27 cellular contexts compared by ENCODE assay signal in the genomic region with DNA sequence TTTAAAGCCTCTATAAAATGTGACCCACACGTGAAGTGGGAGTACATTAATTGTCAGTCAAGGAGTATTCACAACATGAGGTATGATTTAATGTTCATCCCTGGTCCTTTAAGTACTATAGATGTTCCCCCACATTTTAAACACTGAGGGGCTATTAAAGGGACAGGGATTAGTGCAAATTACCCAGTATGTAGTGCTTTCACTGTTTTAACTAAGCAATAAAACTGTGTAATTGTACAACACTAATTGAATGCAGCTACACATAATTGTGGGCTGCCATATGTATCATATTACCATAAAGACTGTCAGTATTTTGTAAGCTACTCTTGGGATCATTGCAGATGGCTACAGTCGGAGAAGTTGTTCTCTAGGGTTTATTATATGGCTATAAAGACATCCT.
A peak's percentile ranks its signal among the peaks of the same experiment; 100 is the strongest.
DNase-seq lines count a peak whose midpoint lies in the region; ATAC-seq and TF ChIP-seq lines count a peak whose summit lies in the region.
"Had no signal": no experiment of that assay in that cellular context is flagged by ENCODE, and none has a peak within 500 bp of the region (broad histone marks: within the 10 kb centered on the region; RNA-seq: fewer than 3 reads in every experiment).

No MANE protein-coding gene starts in this region.

- no peaks in the 10 kb centered on the region for H3K9me2 ChIP-seq in PC-3 (replicated peaks; ENCODE audit: low read length)

- H4K20me1 ChIP-seq in PC-3 (ENCODE audit: low read length), result no peaks in the 10 kb centered on the region

- no peak overlapping the region for H3K9ac ChIP-seq in PC-3 (ENCODE audit: low read length)
- H3K9ac ChIP-seq: neural progenitor cell had no signal

- H3K4me2 ChIP-seq in PC-3 (ENCODE audit: low read length), result no peak overlapping the region
- H3K4me2 ChIP-seq: neural progenitor cell had no signal

- no peaks in the 10 kb centered on the region for H3K27me3 Mint-ChIP-seq in stimulated activated memory B cell treated with anti-CD40 and anti-IgM and Interleukin-4, amounts not matched to agents 10 μg/mL and 1 μg/mL and 100 μg/mL, for 72 hours
- H3K27me3 Mint-ChIP-seq: activated CD4-positive, alpha-beta memory T cell treated with anti-CD3 and anti-CD28 coated beads for 36 hours; CD4-positive, CD25-positive, alpha-beta regulatory T cell had no signal

- POLR2A ChIA-PET in PC-3 (lab: Charles Lee; ENCODE audit: unreplicated experiment), result no interaction called here

- no peak overlapping the region for H3K27ac Mint-ChIP-seq in stimulated activated memory B cell treated with anti-CD40 and anti-IgM and Interleukin-4, amounts not matched to agents 10 μg/mL and 1 μg/mL and 100 μg/mL, for 72 hours
- H3K27ac Mint-ChIP-seq: activated CD4-positive, alpha-beta memory T cell treated with anti-CD3 and anti-CD28 coated beads for 36 hours; activated naive CD8-positive, alpha-beta T cell treated with anti-CD3 and anti-CD28 coated beads, Interleukin-2, amount 50 U/mL, for 24 hours; CD4-positive, CD25-positive, alpha-beta regulatory T cell; neural progenitor cell; stimulated activated naive CD8-positive, alpha-beta T cell treated with anti-CD3 and anti-CD28 coated beads, Interleukin-15, Interleukin-2, amounts not matched to agents 100 ng/mL and 50 ng/mL, for 24 hours had no signal

- no peaks in the 10 kb centered on the region for H3K9me3 ChIP-seq in PC-3 (ENCODE audit: low read length)
- H3K9me3 ChIP-seq: heart right ventricle, MG63, testis had no signal

- no peaks in the 10 kb centered on the region for H3K4me1 ChIP-seq in PC-3 (ENCODE audit: insufficient read depth, low read length)
- H3K4me1 ChIP-seq: neural progenitor cell, testis had no signal

- no peak for TF ChIP-seq CTCF in PC-3 (conservative IDR thresholded peaks at IDR 0.05; ENCODE audit: low read depth, low read length)

- no TSS peak for BruUV-seq in PC-3 (replicated peaks; lab: Mats Ljungman, UMichigan)

- CTCF ChIA-PET in PC-3 (lab: Charles Lee), result no interaction called here

- H3F3A ChIP-seq in PC-3 (ENCODE audit: low read length, unreplicated experiment), result no peaks in the 10 kb centered on the region

- no peaks in the 10 kb centered on the region for H3K79me2 ChIP-seq in PC-3 (ENCODE audit: low read length)

- H3K4me3 Mint-ChIP-seq in stimulated activated memory B cell treated with anti-CD40 and anti-IgM and Interleukin-4, amounts not matched to agents 10 μg/mL and 1 μg/mL and 100 μg/mL, for 72 hours, result no peak overlapping the region
- H3K4me3 Mint-ChIP-seq: activated CD4-positive, alpha-beta memory T cell treated with anti-CD3 and anti-CD28 coated beads for 36 hours; activated naive CD8-positive, alpha-beta T cell treated with anti-CD3 and anti-CD28 coated beads, Interleukin-2, amount 50 U/mL, for 24 hours; CD4-positive, CD25-positive, alpha-beta regulatory T cell; neural progenitor cell; stimulated activated naive CD8-positive, alpha-beta T cell treated with anti-CD3 and anti-CD28 coated beads, Interleukin-15, Interleukin-2, amounts not matched to agents 100 ng/mL and 50 ng/mL, for 24 hours had no signal

- ATAC-seq in HG02973 (IDR thresholded peaks at IDR 0.05; ENCODE audit: unreplicated experiment), result no peak
- no peak for ATAC-seq in PC-3
- no peak for ATAC-seq in stimulated activated memory B cell treated with anti-CD40 and anti-IgM and Interleukin-4, amounts not matched to agents 10 μg/mL and 1 μg/mL and 100 μg/mL, for 72 hours
- ATAC-seq: activated CD4-positive, CD25-positive, alpha-beta regulatory T cell treated with anti-CD3 and anti-CD28 coated beads, Interleukin-2, amount 50 U/mL, for 24 hours; activated naive CD8-positive, alpha-beta T cell treated with anti-CD3 and anti-CD28 coated beads, Interleukin-2, amount 50 U/mL, for 24 hours; esophagus mucosa; heart right ventricle; Panc1 had no signal

- intact Hi-C loops in PC-3 (cut with micrococcal nuclease), result loop anchor here (10.0 kb wide), 1 partner anchor 600 kb away; no protein-coding TSS in a partner anchor

- DNase-seq in NCI-H1694 treated with DMSO at 0.1 percent for 48 hours (lab: John Stamatoyannopoulos, UW) (peak; percentile 35), NCI-H1694 (lab: John Stamatoyannopoulos, UW) (no peak), NCI-H1417 treated with DMSO at 0.1 percent for 48 hours (lab: John Stamatoyannopoulos, UW) (peak; percentile 70), NCI-H524 treated with DMSO at 0.1 percent for 48 hours (lab: John Stamatoyannopoulos, UW) (peak; percentile 94), left kidney (ENCODE audit: low read depth, low spot score) (peak; percentile 37), PC-3 (no peak)
- DNase-seq: activated CD4-positive, alpha-beta memory T cell treated with anti-CD3 and anti-CD28 coated beads for 36 hours; activated naive CD4-positive, alpha-beta T cell; activated naive CD8-positive, alpha-beta T cell treated with anti-CD3 and anti-CD28 coated beads, Interleukin-2, amount 50 U/mL, for 24 hours; caudate nucleus; CD4-positive, CD25-positive, alpha-beta regulatory T cell; foreskin melanocyte; heart right ventricle; KG1; MG63; NCI-H1930; SHP77 treated with DMSO at 0.1 percent for 48 hours; small intestine; T-helper 2 cell; testis had no signal

- H3K36me3 Mint-ChIP-seq in stimulated activated memory B cell treated with anti-CD40 and anti-IgM and Interleukin-4, amounts not matched to agents 10 μg/mL and 1 μg/mL and 100 μg/mL, for 72 hours, result no peaks in the 10 kb centered on the region
- H3K36me3 Mint-ChIP-seq: activated CD4-positive, alpha-beta memory T cell treated with anti-CD3 and anti-CD28 coated beads for 36 hours; CD4-positive, CD25-positive, alpha-beta regulatory T cell had no signal

- no peak overlapping the region for H2AFZ ChIP-seq in PC-3 (ENCODE audit: low read length)
- H2AFZ ChIP-seq: neural progenitor cell had no signal

- H3K4me1 Mint-ChIP-seq in stimulated activated memory B cell treated with anti-CD40 and anti-IgM and Interleukin-4, amounts not matched to agents 10 μg/mL and 1 μg/mL and 100 μg/mL, for 72 hours, result no peaks in the 10 kb centered on the region
- H3K4me1 Mint-ChIP-seq: activated naive CD8-positive, alpha-beta T cell treated with anti-CD3 and anti-CD28 coated beads, Interleukin-2, amount 50 U/mL, for 24 hours; CD4-positive, CD25-positive, alpha-beta regulatory T cell had no signal

- no peak overlapping the region for H3K27ac ChIP-seq in PC-3 (ENCODE audit: low read length)
- H3K27ac ChIP-seq: heart right ventricle, neural progenitor cell, testis had no signal

- no peaks in the 10 kb centered on the region for H3K36me3 ChIP-seq in PC-3 (ENCODE audit: low read depth, low read length)
- H3K36me3 ChIP-seq: MG63, neural progenitor cell had no signal

- no peak overlapping the region for H3K4me3 ChIP-seq in PC-3 (ENCODE audit: low read length)
- H3K4me3 ChIP-seq: heart right ventricle, MG63, neural progenitor cell, testis had no signal

- peaks cover 26% of the 10 kb centered on the region for H3K27me3 ChIP-seq in PC-3 (ENCODE audit: low read length)
- H3K27me3 ChIP-seq: heart right ventricle, MG63, neural progenitor cell, testis had no signal

- H3K9me3 Mint-ChIP-seq in stimulated activated memory B cell treated with anti-CD40 and anti-IgM and Interleukin-4, amounts not matched to agents 10 μg/mL and 1 μg/mL and 100 μg/mL, for 72 hours, result no peaks in the 10 kb centered on the region
- H3K9me3 Mint-ChIP-seq: activated CD4-positive, alpha-beta memory T cell treated with anti-CD3 and anti-CD28 coated beads for 36 hours; activated naive CD8-positive, alpha-beta T cell treated with anti-CD3 and anti-CD28 coated beads, Interleukin-2, amount 50 U/mL, for 24 hours; neural progenitor cell; stimulated activated naive CD8-positive, alpha-beta T cell treated with anti-CD3 and anti-CD28 coated beads, Interleukin-15, Interleukin-2, amounts not matched to agents 100 ng/mL and 50 ng/mL, for 24 hours had no signal

Comparison
In these comparisons a context has a peak if more than half of its experiments do, and no peak if none do; other contexts are left out.
1. DNase-seq: peak in NCI-H1694 treated with DMSO at 0.1 percent for 48 hours (single experiment), NCI-H1417 treated with DMSO at 0.1 percent for 48 hours (single experiment), NCI-H524 treated with DMSO at 0.1 percent for 48 hours (single experiment) and left kidney (single experiment); none in NCI-H1694 (single experiment) and PC-3 (single experiment).